Comparison of ENCODE assay signal across 1 cellular context in the genomic region with DNA sequence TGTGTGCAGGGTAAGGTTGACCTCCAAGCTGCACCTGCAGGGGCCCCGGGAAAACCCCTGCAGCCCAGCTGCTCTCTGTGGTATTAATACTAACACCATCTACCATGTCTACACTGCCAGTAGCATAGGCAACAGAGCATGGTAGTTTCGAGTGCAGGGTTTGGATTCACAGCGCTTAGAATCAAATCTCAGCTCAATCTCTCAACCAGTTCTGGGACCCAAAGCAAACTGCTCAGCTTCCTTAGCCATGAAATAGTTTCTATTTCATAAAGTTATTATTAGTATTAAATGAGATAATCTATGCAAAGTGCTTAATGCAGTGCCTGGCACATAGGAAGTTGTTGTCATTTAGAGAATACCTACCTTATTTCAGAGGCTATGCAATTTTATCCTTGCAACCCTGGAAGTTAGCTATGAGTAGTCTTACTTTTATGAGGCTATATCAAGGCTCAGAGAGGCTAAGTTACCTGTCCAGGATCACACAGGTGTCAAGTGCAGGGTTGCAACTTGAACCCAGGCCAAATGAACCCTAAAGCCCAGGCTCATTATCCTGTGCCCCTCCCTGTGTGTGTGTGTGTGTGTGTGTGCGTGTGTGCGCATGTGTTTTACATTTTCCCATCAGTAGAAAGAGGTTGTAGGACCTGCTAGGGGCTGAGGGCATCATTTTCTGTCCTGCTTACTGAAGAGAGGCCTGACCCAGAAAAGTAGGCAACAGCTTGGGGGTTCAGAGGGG.
A peak's percentile ranks its signal among the peaks of the same experiment; 100 is the strongest.
TF ChIP-seq lines count a peak whose summit lies in the region.

No MANE protein-coding gene starts in this region.

TF ChIP-seq in GM12878, 131 proteins besides CTCF, POLR2A, EP300 and RAD21 (continued from another document and continues in another):
- TF ChIP-seq PRDM15 (CRISPR knock-in tag; IDR thresholded peaks at IDR 0.05) (no peak), EED (IDR thresholded peaks at IDR 0.05; ENCODE audit: low read depth) (no peak; the same call in 1 of the 2 replicates), NR2C2 (IDR thresholded peaks at IDR 0.05; ENCODE audit: borderline replicate concordance, control insufficient read depth, insufficient read length, low read depth) (no peak), CEBPZ (IDR thresholded peaks at IDR 0.05; ENCODE audit: low read depth, low read length) (no peak), CHD4 (IDR thresholded peaks at IDR 0.05) (no peak), CBX5 (IDR thresholded peaks at IDR 0.05; ENCODE audit: low read depth) (peak; percentile 85; the same call in 1 of the 2 replicates), SREBF1 (IDR thresholded peaks at IDR 0.05; ENCODE audit: low read length) (no peak), TARDBP (IDR thresholded peaks at IDR 0.05; ENCODE audit: borderline replicate concordance) (no peak), EZH2 (IDR thresholded peaks at IDR 0.05; ENCODE audit: borderline replicate concordance, control insufficient read depth, low read depth, low read length) (no peak), CREB1 (IDR thresholded peaks at IDR 0.05; ENCODE audit: low read depth) (peak; percentile 51; the same call in 1 of the 2 replicates), ATF7 (IDR thresholded peaks at IDR 0.05; ENCODE audit: low read depth) (peak; percentile 69), SMARCA5 (IDR thresholded peaks at IDR 0.05) (0 out of 2 replicates have a peak, but pooled peaks have one; percentile 26), POLR2AphosphoS5 (IDR thresholded peaks at IDR 0.05; ENCODE audit: low read length) (no peak), TCF7 (IDR thresholded peaks at IDR 0.05; ENCODE audit: borderline replicate concordance) (no peak), USF1 (IDR thresholded peaks at IDR 0.05; ENCODE audit: borderline replicate concordance, extremely low read length, insufficient read depth, low read depth, low read length) (no peak), CBX3 (IDR thresholded peaks at IDR 0.05; ENCODE audit: borderline replicate concordance, low read depth) (no peak), SMAD5 (IDR thresholded peaks at IDR 0.05; ENCODE audit: low read depth) (no peak)
- TF ChIP-seq, protein P1, sequence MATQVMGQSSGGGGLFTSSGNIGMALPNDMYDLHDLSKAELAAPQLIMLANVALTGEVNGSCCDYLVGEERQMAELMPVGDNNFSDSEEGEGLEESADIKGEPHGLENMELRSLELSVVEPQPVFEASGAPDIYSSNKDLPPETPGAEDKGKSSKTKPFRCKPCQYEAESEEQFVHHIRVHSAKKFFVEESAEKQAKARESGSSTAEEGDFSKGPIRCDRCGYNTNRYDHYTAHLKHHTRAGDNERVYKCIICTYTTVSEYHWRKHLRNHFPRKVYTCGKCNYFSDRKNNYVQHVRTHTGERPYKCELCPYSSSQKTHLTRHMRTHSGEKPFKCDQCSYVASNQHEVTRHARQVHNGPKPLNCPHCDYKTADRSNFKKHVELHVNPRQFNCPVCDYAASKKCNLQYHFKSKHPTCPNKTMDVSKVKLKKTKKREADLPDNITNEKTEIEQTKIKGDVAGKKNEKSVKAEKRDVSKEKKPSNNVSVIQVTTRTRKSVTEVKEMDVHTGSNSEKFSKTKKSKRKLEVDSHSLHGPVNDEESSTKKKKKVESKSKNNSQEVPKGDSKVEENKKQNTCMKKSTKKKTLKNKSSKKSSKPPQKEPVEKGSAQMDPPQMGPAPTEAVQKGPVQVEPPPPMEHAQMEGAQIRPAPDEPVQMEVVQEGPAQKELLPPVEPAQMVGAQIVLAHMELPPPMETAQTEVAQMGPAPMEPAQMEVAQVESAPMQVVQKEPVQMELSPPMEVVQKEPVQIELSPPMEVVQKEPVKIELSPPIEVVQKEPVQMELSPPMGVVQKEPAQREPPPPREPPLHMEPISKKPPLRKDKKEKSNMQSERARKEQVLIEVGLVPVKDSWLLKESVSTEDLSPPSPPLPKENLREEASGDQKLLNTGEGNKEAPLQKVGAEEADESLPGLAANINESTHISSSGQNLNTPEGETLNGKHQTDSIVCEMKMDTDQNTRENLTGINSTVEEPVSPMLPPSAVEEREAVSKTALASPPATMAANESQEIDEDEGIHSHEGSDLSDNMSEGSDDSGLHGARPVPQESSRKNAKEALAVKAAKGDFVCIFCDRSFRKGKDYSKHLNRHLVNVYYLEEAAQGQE (IDR thresholded peaks at IDR 0.05; ENCODE audit: low read depth, low read length), result no peak
- TF ChIP-seq, protein P2, sequence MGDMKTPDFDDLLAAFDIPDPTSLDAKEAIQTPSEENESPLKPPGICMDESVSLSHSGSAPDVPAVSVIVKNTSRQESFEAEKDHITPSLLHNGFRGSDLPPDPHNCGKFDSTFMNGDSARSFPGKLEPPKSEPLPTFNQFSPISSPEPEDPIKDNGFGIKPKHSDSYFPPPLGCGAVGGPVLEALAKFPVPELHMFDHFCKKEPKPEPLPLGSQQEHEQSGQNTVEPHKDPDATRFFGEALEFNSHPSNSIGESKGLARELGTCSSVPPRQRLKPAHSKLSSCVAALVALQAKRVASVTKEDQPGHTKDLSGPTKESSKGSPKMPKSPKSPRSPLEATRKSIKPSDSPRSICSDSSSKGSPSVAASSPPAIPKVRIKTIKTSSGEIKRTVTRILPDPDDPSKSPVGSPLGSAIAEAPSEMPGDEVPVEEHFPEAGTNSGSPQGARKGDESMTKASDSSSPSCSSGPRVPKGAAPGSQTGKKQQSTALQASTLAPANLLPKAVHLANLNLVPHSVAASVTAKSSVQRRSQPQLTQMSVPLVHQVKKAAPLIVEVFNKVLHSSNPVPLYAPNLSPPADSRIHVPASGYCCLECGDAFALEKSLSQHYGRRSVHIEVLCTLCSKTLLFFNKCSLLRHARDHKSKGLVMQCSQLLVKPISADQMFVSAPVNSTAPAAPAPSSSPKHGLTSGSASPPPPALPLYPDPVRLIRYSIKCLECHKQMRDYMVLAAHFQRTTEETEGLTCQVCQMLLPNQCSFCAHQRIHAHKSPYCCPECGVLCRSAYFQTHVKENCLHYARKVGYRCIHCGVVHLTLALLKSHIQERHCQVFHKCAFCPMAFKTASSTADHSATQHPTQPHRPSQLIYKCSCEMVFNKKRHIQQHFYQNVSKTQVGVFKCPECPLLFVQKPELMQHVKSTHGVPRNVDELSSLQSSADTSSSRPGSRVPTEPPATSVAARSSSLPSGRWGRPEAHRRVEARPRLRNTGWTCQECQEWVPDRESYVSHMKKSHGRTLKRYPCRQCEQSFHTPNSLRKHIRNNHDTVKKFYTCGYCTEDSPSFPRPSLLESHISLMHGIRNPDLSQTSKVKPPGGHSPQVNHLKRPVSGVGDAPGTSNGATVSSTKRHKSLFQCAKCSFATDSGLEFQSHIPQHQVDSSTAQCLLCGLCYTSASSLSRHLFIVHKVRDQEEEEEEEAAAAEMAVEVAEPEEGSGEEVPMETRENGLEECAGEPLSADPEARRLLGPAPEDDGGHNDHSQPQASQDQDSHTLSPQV (IDR thresholded peaks at IDR 0.05), result no peak
- TF ChIP-seq, protein P3, sequence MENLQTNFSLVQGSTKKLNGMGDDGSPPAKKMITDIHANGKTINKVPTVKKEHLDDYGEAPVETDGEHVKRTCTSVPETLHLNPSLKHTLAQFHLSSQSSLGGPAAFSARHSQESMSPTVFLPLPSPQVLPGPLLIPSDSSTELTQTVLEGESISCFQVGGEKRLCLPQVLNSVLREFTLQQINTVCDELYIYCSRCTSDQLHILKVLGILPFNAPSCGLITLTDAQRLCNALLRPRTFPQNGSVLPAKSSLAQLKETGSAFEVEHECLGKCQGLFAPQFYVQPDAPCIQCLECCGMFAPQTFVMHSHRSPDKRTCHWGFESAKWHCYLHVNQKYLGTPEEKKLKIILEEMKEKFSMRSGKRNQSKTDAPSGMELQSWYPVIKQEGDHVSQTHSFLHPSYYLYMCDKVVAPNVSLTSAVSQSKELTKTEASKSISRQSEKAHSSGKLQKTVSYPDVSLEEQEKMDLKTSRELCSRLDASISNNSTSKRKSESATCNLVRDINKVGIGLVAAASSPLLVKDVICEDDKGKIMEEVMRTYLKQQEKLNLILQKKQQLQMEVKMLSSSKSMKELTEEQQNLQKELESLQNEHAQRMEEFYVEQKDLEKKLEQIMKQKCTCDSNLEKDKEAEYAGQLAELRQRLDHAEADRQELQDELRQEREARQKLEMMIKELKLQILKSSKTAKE (IDR thresholded peaks at IDR 0.05; ENCODE audit: low read depth, poor library complexity, severe bottlenecking), result peak; percentile 39
- TF ChIP-seq, protein P4, sequence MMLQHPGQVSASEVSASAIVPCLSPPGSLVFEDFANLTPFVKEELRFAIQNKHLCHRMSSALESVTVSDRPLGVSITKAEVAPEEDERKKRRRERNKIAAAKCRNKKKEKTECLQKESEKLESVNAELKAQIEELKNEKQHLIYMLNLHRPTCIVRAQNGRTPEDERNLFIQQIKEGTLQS (IDR thresholded peaks at IDR 0.05; ENCODE audit: borderline replicate concordance, extremely low read depth, low read depth, low read length), result no peak
- TF ChIP-seq, protein P5, sequence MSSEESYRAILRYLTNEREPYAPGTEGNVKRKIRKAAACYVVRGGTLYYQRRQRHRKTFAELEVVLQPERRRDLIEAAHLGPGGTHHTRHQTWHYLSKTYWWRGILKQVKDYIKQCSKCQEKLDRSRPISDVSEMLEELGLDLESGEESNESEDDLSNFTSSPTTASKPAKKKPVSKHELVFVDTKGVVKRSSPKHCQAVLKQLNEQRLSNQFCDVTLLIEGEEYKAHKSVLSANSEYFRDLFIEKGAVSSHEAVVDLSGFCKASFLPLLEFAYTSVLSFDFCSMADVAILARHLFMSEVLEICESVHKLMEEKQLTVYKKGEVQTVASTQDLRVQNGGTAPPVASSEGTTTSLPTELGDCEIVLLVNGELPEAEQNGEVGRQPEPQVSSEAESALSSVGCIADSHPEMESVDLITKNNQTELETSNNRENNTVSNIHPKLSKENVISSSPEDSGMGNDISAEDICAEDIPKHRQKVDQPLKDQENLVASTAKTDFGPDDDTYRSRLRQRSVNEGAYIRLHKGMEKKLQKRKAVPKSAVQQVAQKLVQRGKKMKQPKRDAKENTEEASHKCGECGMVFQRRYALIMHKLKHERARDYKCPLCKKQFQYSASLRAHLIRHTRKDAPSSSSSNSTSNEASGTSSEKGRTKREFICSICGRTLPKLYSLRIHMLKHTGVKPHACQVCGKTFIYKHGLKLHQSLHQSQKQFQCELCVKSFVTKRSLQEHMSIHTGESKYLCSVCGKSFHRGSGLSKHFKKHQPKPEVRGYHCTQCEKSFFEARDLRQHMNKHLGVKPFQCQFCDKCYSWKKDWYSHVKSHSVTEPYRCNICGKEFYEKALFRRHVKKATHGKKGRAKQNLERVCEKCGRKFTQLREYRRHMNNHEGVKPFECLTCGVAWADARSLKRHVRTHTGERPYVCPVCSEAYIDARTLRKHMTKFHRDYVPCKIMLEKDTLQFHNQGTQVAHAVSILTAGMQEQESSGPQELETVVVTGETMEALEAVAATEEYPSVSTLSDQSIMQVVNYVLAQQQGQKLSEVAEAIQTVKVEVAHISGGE (CRISPR knock-in tag; IDR thresholded peaks at IDR 0.05), result no peak
- TF ChIP-seq, protein P6, sequence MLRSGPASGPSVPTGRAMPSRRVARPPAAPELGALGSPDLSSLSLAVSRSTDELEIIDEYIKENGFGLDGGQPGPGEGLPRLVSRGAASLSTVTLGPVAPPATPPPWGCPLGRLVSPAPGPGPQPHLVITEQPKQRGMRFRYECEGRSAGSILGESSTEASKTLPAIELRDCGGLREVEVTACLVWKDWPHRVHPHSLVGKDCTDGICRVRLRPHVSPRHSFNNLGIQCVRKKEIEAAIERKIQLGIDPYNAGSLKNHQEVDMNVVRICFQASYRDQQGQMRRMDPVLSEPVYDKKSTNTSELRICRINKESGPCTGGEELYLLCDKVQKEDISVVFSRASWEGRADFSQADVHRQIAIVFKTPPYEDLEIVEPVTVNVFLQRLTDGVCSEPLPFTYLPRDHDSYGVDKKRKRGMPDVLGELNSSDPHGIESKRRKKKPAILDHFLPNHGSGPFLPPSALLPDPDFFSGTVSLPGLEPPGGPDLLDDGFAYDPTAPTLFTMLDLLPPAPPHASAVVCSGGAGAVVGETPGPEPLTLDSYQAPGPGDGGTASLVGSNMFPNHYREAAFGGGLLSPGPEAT (IDR thresholded peaks at IDR 0.05; ENCODE audit: low read depth), result peak; percentile 87
